1 cellular context compared by ENCODE assay signal in genomic region chr3:188546835-188547670, GRCh38.
A peak's percentile ranks its signal among the peaks of the same experiment; 100 is the strongest.
TF ChIP-seq lines count a peak whose summit lies in the region.

No MANE protein-coding gene starts in this region.

TF ChIP-seq in HepG2, 621 proteins besides CTCF, POLR2A, EP300 and RAD21 (continued from another document and continues in another):
- TF ChIP-seq, protein P1, sequence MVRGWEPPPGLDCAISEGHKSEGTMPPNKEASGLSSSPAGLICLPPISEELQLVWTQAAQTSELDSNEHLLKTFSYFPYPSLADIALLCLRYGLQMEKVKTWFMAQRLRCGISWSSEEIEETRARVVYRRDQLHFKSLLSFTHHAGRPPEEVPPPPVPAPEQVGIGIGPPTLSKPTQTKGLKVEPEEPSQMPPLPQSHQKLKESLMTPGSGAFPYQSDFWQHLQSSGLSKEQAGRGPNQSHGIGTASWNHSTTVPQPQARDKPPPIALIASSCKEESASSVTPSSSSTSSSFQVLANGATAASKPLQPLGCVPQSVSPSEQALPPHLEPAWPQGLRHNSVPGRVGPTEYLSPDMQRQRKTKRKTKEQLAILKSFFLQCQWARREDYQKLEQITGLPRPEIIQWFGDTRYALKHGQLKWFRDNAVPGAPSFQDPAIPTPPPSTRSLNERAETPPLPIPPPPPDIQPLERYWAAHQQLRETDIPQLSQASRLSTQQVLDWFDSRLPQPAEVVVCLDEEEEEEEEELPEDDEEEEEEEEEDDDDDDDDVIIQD (CRISPR knock-in tag; IDR thresholded peaks at IDR 0.05; ENCODE audit: low read depth), result peak; percentile 94; the same call in 1 of the 2 replicates
- TF ChIP-seq HMGXB3 (CRISPR knock-in tag; IDR thresholded peaks at IDR 0.05; ENCODE audit: borderline replicate concordance) (peak; percentile 36; the same call in 1 of the 2 replicates), HIC2 (CRISPR knock-in tag; IDR thresholded peaks at IDR 0.05; ENCODE audit: low read depth) (no peak), GATAD2A (CRISPR knock-in tag; IDR thresholded peaks at IDR 0.05) (peak; percentile 91), RCOR2 (CRISPR knock-in tag; IDR thresholded peaks at IDR 0.05) (peak; percentile 70), TBX2 (CRISPR knock-in tag; IDR thresholded peaks at IDR 0.05; ENCODE audit: borderline replicate concordance) (peak; percentile 39; the same call in 1 of the 2 replicates), SP5 (CRISPR knock-in tag; IDR thresholded peaks at IDR 0.05; ENCODE audit: borderline replicate concordance, low read depth) (0 out of 2 replicates have a peak, but pooled peaks have one; percentile 17), PPARG (CRISPR knock-in tag; conservative IDR thresholded peaks at IDR 0.05) (peak; percentile 74), JUNB (CRISPR knock-in tag; IDR thresholded peaks at IDR 0.05; ENCODE audit: borderline replicate concordance) (peak; percentile 56; the same call in 1 of the 2 replicates), CEBPG (CRISPR knock-in tag; IDR thresholded peaks at IDR 0.05) (peak; percentile 31; the same call in 1 of the 2 replicates), ZBTB7B (CRISPR knock-in tag; IDR thresholded peaks at IDR 0.05) (no peak), DRAP1 (CRISPR knock-in tag; IDR thresholded peaks at IDR 0.05) (peak; percentile 65; the same call in 1 of the 2 replicates), SAP130 (CRISPR knock-in tag; IDR thresholded peaks at IDR 0.05; ENCODE audit: low read depth) (peak; percentile 63), ZNF687 (CRISPR knock-in tag; IDR thresholded peaks at IDR 0.05) (no peak), ATRX (CRISPR knock-in tag; IDR thresholded peaks at IDR 0.05; ENCODE audit: borderline replicate concordance) (no peak), JUND (CRISPR knock-in tag; IDR thresholded peaks at IDR 0.05) (peak; percentile 28; the same call in 1 of the 2 replicates), RNF2 (conservative IDR thresholded peaks at IDR 0.05; ENCODE audit: low read depth) (no peak), XBP1 (CRISPR knock-in tag; IDR thresholded peaks at IDR 0.05) (no peak), ELF3 (CRISPR knock-in tag; IDR thresholded peaks at IDR 0.05) (peak; percentile 91), STAG1 (CRISPR knock-in tag; IDR thresholded peaks at IDR 0.05) (0 out of 2 replicates have a peak, but pooled peaks have one; percentile 5), KAT8 (CRISPR knock-in tag; IDR thresholded peaks at IDR 0.05) (peak; percentile 73; the same call in 1 of the 2 replicates), IKZF1 (IDR thresholded peaks at IDR 0.05) (no peak), ZNF670 (CRISPR knock-in tag; IDR thresholded peaks at IDR 0.05; ENCODE audit: borderline replicate concordance) (no peak), BCL6 (CRISPR knock-in tag; IDR thresholded peaks at IDR 0.05) (peak; percentile 64), FOXP4 (CRISPR knock-in tag; IDR thresholded peaks at IDR 0.05) (peak; percentile 75), ZNF792 (CRISPR knock-in tag; IDR thresholded peaks at IDR 0.05) (peak; percentile 49; the same call in 1 of the 2 replicates), ZNF775 (CRISPR knock-in tag; IDR thresholded peaks at IDR 0.05; ENCODE audit: borderline replicate concordance) (no peak), RARA (CRISPR knock-in tag; IDR thresholded peaks at IDR 0.05) (peak; percentile 77), KAT2B (IDR thresholded peaks at IDR 0.05; ENCODE audit: borderline replicate concordance, low read depth, low read length) (no peak), ZNF12 (CRISPR knock-in tag; IDR thresholded peaks at IDR 0.05) (no peak), TBP (CRISPR knock-in tag; IDR thresholded peaks at IDR 0.05) (no peak), MEF2D (CRISPR knock-in tag; IDR thresholded peaks at IDR 0.05) (0 out of 2 replicates have a peak, but pooled peaks have one; percentile 29), FOXO4 (CRISPR knock-in tag; conservative IDR thresholded peaks at IDR 0.05) (no peak), ZNF367 (CRISPR knock-in tag; IDR thresholded peaks at IDR 0.05; ENCODE audit: borderline replicate concordance) (no peak)
- TF ChIP-seq, protein P2, sequence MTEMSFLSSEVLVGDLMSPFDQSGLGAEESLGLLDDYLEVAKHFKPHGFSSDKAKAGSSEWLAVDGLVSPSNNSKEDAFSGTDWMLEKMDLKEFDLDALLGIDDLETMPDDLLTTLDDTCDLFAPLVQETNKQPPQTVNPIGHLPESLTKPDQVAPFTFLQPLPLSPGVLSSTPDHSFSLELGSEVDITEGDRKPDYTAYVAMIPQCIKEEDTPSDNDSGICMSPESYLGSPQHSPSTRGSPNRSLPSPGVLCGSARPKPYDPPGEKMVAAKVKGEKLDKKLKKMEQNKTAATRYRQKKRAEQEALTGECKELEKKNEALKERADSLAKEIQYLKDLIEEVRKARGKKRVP (CRISPR knock-in tag; IDR thresholded peaks at IDR 0.05), result no peak
- TF ChIP-seq, protein P3, sequence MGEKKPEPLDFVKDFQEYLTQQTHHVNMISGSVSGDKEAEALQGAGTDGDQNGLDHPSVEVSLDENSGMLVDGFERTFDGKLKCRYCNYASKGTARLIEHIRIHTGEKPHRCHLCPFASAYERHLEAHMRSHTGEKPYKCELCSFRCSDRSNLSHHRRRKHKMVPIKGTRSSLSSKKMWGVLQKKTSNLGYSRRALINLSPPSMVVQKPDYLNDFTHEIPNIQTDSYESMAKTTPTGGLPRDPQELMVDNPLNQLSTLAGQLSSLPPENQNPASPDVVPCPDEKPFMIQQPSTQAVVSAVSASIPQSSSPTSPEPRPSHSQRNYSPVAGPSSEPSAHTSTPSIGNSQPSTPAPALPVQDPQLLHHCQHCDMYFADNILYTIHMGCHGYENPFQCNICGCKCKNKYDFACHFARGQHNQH (CRISPR knock-in tag; IDR thresholded peaks at IDR 0.05), result peak; percentile 42; the same call in 1 of the 2 replicates
- TF ChIP-seq, protein P4, sequence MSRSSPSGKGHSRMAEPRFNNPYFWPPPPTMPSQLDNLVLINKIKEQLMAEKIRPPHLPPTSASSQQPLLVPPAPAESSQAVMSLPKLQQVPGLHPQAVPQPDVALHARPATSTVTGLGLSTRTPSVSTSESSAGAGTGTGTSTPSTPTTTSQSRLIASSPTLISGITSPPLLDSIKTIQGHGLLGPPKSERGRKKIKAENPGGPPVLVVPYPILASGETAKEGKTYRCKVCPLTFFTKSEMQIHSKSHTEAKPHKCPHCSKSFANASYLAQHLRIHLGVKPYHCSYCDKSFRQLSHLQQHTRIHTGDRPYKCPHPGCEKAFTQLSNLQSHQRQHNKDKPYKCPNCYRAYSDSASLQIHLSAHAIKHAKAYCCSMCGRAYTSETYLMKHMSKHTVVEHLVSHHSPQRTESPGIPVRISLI (CRISPR knock-in tag; IDR thresholded peaks at IDR 0.05; ENCODE audit: borderline replicate concordance), result no peak
- TF ChIP-seq, protein P5, sequence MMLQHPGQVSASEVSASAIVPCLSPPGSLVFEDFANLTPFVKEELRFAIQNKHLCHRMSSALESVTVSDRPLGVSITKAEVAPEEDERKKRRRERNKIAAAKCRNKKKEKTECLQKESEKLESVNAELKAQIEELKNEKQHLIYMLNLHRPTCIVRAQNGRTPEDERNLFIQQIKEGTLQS (CRISPR knock-in tag; IDR thresholded peaks at IDR 0.05), result peak; percentile 64; the same call in 1 of the 2 replicates
